23 cellular contexts compared by ENCODE assay signal in genomic region chr22:48703265-48703941, GRCh38.
DNase-seq lines count a peak whose midpoint lies in the region; ATAC-seq and TF ChIP-seq lines count a peak whose summit lies in the region.
"Had no signal": no experiment of that assay in that cellular context is flagged by ENCODE, and none has a peak within 500 bp of the region (broad histone marks: within the 10 kb centered on the region; RNA-seq: fewer than 3 reads in every experiment).

No MANE protein-coding gene starts in this region.

- no peaks in the 10 kb centered on the region for H3K4me1 ChIP-seq in right atrium auricular region
- peaks cover 31 to 59% of the 10 kb centered on the region in 2 donors for H3K4me1 ChIP-seq in neuronal stem cell (ENCODE audit: control insufficient read depth in 2 of 2, insufficient read depth in 1 of 2, low read depth in 1 of 2, low read length in 2 of 2)
- peaks cover 0 to 9% (median 0%) of the 10 kb centered on the region in 3 donors for H3K4me1 ChIP-seq in esophagus squamous epithelium
- H3K4me1 ChIP-seq: sigmoid colon had no signal

- H3K27me3 Mint-ChIP-seq in type B pancreatic cell = no peaks in the 10 kb centered on the region
- H3K27me3 Mint-ChIP-seq: activated CD4-positive, alpha-beta T cell treated with anti-CD3 and anti-CD28 coated beads for 36 hours; naive B cell; stimulated activated naive CD8-positive, alpha-beta T cell treated with anti-CD3 and anti-CD28 coated beads, Interleukin-15, amount 100 ng/mL, for 72 hours had no signal

- H3K18ac ChIP-seq in neuronal stem cell (ENCODE audit: low read length) = peak overlapping the region; percentile 61

- H3K4me1 Mint-ChIP-seq in type B pancreatic cell (ENCODE audit: unreplicated experiment) = peaks cover 9% of the 10 kb centered on the region
- H3K4me1 Mint-ChIP-seq: activated CD4-positive, alpha-beta T cell treated with anti-CD3 and anti-CD28 coated beads for 36 hours; naive B cell; stimulated activated naive CD8-positive, alpha-beta T cell treated with anti-CD3 and anti-CD28 coated beads, Interleukin-15, amount 100 ng/mL, for 72 hours had no signal

- peak overlapping the region; percentile 18 for H2BK12ac ChIP-seq in neuronal stem cell (ENCODE audit: low read length)

- H4K91ac ChIP-seq in neuronal stem cell (ENCODE audit: low read depth, low read length, poor library complexity) = peak overlapping the region; percentile 56

- no peak for TF ChIP-seq CTCF in right atrium auricular region (IDR thresholded peaks at IDR 0.05)
- TF ChIP-seq CTCF in type B pancreatic cell (conservative IDR thresholded peaks at IDR 0.05) = no peak
- no peak for TF ChIP-seq CTCF in esophagus squamous epithelium (IDR thresholded peaks at IDR 0.05)

- no peaks in the 10 kb centered on the region for H3K36me3 Mint-ChIP-seq in type B pancreatic cell
- H3K36me3 Mint-ChIP-seq: CD8-positive, alpha-beta T cell; naive B cell had no signal

- no peaks in the 10 kb centered on the region for H3K9me3 ChIP-seq in right atrium auricular region
- H3K9me3 ChIP-seq in neuronal stem cell (replicated peaks in 1 of 2; ENCODE audit: control insufficient read depth in 2 of 2, insufficient read depth in 1 of 2, low read depth in 1 of 2, low read length in 2 of 2) = peaks cover 0 to 2% of the 10 kb centered on the region in 2 donors
- H3K9me3 ChIP-seq in esophagus squamous epithelium = no peaks in the 10 kb centered on the region
- H3K9me3 ChIP-seq: ovary, sigmoid colon had no signal

- no peak overlapping the region for H2AFZ ChIP-seq in neuronal stem cell (ENCODE audit: low read length)
- H2AFZ ChIP-seq: PC-9 had no signal

- peak overlapping the region; percentile 91 for H2BK5ac ChIP-seq in neuronal stem cell (ENCODE audit: low read length)

- H4K8ac ChIP-seq in neuronal stem cell (ENCODE audit: low read depth, low read length) = no peak overlapping the region

- H3K4me3 Mint-ChIP-seq in type B pancreatic cell = no peak overlapping the region
- H3K4me3 Mint-ChIP-seq: activated CD4-positive, alpha-beta T cell treated with anti-CD3 and anti-CD28 coated beads for 36 hours; CD8-positive, alpha-beta T cell; naive B cell; stimulated activated naive CD8-positive, alpha-beta T cell treated with anti-CD3 and anti-CD28 coated beads, Interleukin-15, amount 100 ng/mL, for 72 hours had no signal

- WGBS in neuronal stem cell (ENCODE audit: extremely low coverage in 2 of 2, insufficient read length in 2 of 2, insufficient replicate concordance in 1 of 2), 2 donors = no CpG with 5 or more reads among the region's 17 CpGs
- 77 to 84% methylated on average over 5 to 10 of the region's 17 CpGs for WGBS in esophagus squamous epithelium, 2 donors

- DNase-seq in Right ventricle myocardium inferior (ENCODE audit: missing footprints) (peak; percentile 44), right atrium auricular region (ENCODE audit: low spot score) (no peak), left cardiac atrium (peak; percentile 3), neuronal stem cell (ENCODE audit: low spot score) (no peak), type B pancreatic cell (ENCODE audit: extremely low spot score, unreplicated experiment) (no peak), GM19240 (ENCODE audit: insufficient read length, low spot score) (no peak), esophagus squamous epithelium (lab: John Stamatoyannopoulos, UW) (no peak), NCI-H2107 (lab: John Stamatoyannopoulos, UW) (no peak)
- DNase-seq: 8988T; activated CD4-positive, alpha-beta T cell treated with anti-CD3 and anti-CD28 coated beads for 36 hours; activated naive CD4-positive, alpha-beta T cell; activated T-cell treated with anti-CD3 and anti-CD28 coated beads, Interleukin-2, amount 50 U/mL, for 48 hours; CD8-positive, alpha-beta T cell; central memory CD4-positive, alpha-beta T cell; DMS 273 treated with DMSO at 0.1 percent for 48 hours; kidney glomerular epithelial cell; naive B cell; NCI-H1105 treated with DMSO at 0.1 percent for 48 hours; NCI-H2081 treated with DMSO at 0.1 percent for 48 hours; ovary; PC-9; stimulated activated naive CD8-positive, alpha-beta T cell treated with anti-CD3 and anti-CD28 coated beads, Interleukin-15, amount 100 ng/mL, for 72 hours had no signal

- peak overlapping the region; percentile 26 for H3K23ac ChIP-seq in neuronal stem cell (ENCODE audit: low read depth, low read length, poor library complexity)

- H3K9ac ChIP-seq in neuronal stem cell (ENCODE audit: low read depth, low read length, poor library complexity) = peak overlapping the region; percentile 94

- H3K27ac Mint-ChIP-seq in type B pancreatic cell = peak overlapping the region; percentile 34
- H3K27ac Mint-ChIP-seq: activated CD4-positive, alpha-beta T cell treated with anti-CD3 and anti-CD28 coated beads for 36 hours; CD8-positive, alpha-beta T cell; stimulated activated naive CD8-positive, alpha-beta T cell treated with anti-CD3 and anti-CD28 coated beads, Interleukin-15, amount 100 ng/mL, for 72 hours had no signal

- H3K4ac ChIP-seq in neuronal stem cell (ENCODE audit: low read length) = peak overlapping the region; percentile 43

- H3K79me1 ChIP-seq in neuronal stem cell (ENCODE audit: low read depth, low read length) = peaks cover 13% of the 10 kb centered on the region

- H2BK15ac ChIP-seq in neuronal stem cell (ENCODE audit: low read length) = peak overlapping the region; percentile 96

- intact Hi-C loops in Right ventricle myocardium inferior (cut with DNase I) = no loop called here
- intact Hi-C loops in left cardiac atrium (cut with DNase I) = no loop called here
- intact Hi-C loops in esophagus squamous epithelium (cut with DNase I) = no loop called here

- peak overlapping the region; percentile 27 for H2BK120ac ChIP-seq in neuronal stem cell (ENCODE audit: low read depth, low read length)

- no peaks in the 10 kb centered on the region for H3K9me3 Mint-ChIP-seq in type B pancreatic cell
- H3K9me3 Mint-ChIP-seq: CD8-positive, alpha-beta T cell; naive B cell; stimulated activated naive CD8-positive, alpha-beta T cell treated with anti-CD3 and anti-CD28 coated beads, Interleukin-15, amount 100 ng/mL, for 72 hours had no signal

- TF ChIP-seq POLR2A in esophagus squamous epithelium (IDR thresholded peaks at IDR 0.05) = no peak

- H3K27ac ChIP-seq in right atrium auricular region (no peak overlapping the region), neuronal stem cell (replicated peaks; ENCODE audit: low read length) (no peak overlapping the region), esophagus squamous epithelium (peak overlapping the region in 1 of 4 donors; percentile 16)
- H3K27ac ChIP-seq: ovary, PC-9 had no signal

- no peak overlapping the region for H3K4me2 ChIP-seq in neuronal stem cell (ENCODE audit: insufficient read depth, low read length, poor library complexity, severe bottlenecking)
- H3K4me2 ChIP-seq: PC-9 had no signal

- H2AK5ac ChIP-seq in neuronal stem cell (ENCODE audit: low read depth, low read length) = peak overlapping the region; percentile 96

- peak overlapping the region; percentile 100 for H3K14ac ChIP-seq in neuronal stem cell (ENCODE audit: low read length)

- H3K27me3 ChIP-seq in right atrium auricular region (no peaks in the 10 kb centered on the region), neuronal stem cell (ENCODE audit: control insufficient read depth in 3 of 3, insufficient read depth in 3 of 3, low read depth in 1 of 3, low read length in 3 of 3) (peaks cover 0 to 2% (median 0%) of the 10 kb centered on the region in 3 experiments), esophagus squamous epithelium (no peaks in the 10 kb centered on the region)
- H3K27me3 ChIP-seq: ovary, sigmoid colon had no signal

- H3K4me3 ChIP-seq in right atrium auricular region (no peak overlapping the region), neuronal stem cell (ENCODE audit: low read length in 2 of 2) (no peak overlapping the region), esophagus squamous epithelium (no peak overlapping the region)
- H3K4me3 ChIP-seq: ovary, PC-9, sigmoid colon had no signal

- ATAC-seq in Right ventricle myocardium inferior = peak; percentile 15
- ATAC-seq in left cardiac atrium = no peak
- ATAC-seq: activated CD4-positive, alpha-beta T cell treated with anti-CD3 and anti-CD28 coated beads for 36 hours; CD8-positive, alpha-beta T cell; stimulated activated naive CD8-positive, alpha-beta T cell treated with anti-CD3 and anti-CD28 coated beads, Interleukin-15, amount 100 ng/mL, for 72 hours had no signal

- no peaks in the 10 kb centered on the region for H3K36me3 ChIP-seq in right atrium auricular region
- peaks cover 0 to 2% of the 10 kb centered on the region in 2 donors for H3K36me3 ChIP-seq in neuronal stem cell (replicated peaks in 1 of 2; ENCODE audit: control insufficient read depth in 2 of 2, insufficient read depth in 2 of 2, low read length in 2 of 2)
- no peaks in the 10 kb centered on the region for H3K36me3 ChIP-seq in esophagus squamous epithelium
- H3K36me3 ChIP-seq: ovary, sigmoid colon had no signal

Comparison
In these comparisons a context has a peak if more than half of its experiments do, and no peak if none do; other contexts are left out.
1. DNase-seq: peak in Right ventricle myocardium inferior (single experiment) and left cardiac atrium (single experiment); none in right atrium auricular region (single experiment), neuronal stem cell (single experiment), type B pancreatic cell (single experiment), GM19240 (single experiment), esophagus squamous epithelium (single experiment) and NCI-H2107 (single experiment).